In the genomic region with DNA sequence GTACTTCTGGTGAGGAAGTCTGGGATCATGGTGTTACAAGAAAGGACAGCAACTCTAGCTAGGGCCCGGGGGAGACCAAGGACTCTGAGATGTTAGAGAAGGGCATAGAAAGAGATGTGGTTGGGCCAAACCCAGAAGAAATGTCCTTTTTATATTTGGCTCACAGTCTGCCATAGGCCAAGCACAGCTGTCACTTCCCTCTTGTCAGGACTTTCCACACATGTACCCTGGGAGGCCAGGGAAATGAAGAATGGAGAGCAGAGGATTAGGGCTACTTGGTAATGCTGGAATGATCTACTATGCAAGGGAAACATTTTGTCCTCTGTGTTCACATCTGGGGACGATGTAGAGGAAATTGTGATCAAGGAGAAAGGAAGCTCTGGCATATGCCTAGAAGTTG, we compare ENCODE assay signal across 32 cellular contexts. TPM values are rescaled to one million over a fixed set of nuclear protein-coding genes. Genes with fewer than 3 reads are reported as not detected.
"Had no signal": no experiment of that assay in that cellular context is flagged by ENCODE, and none has a peak within 500 bp of the region (broad histone marks: within the 10 kb centered on the region; RNA-seq: fewer than 3 reads in every experiment).

No MANE protein-coding gene starts in this region.

- FAIRE-seq: islet of Langerhans, kidney, pancreas, small intestine had no signal

- H3K36me3 Mint-ChIP-seq: immature natural killer cell; mesothelial cell of epicardium; naive thymus-derived CD4-positive, alpha-beta T cell; natural killer cell treated with Interleukin-12 subunit alpha and Interleukin-12 subunit beta and Interleukin-15 and Interleukin-18, amount 100 ng/mL, for 72 hours; stimulated activated memory B cell treated with anti-CD40 and anti-IgM and Interleukin-4, amounts not matched to agents 10 μg/mL and 1 μg/mL and 100 μg/mL, for 72 hours had no signal

- H3K9me3 Mint-ChIP-seq: immature natural killer cell; mesothelial cell of epicardium; natural killer cell treated with Interleukin-12 subunit alpha and Interleukin-12 subunit beta and Interleukin-15 and Interleukin-18, amount 100 ng/mL, for 72 hours; stimulated activated memory B cell treated with anti-CD40 and anti-IgM and Interleukin-4, amounts not matched to agents 10 μg/mL and 1 μg/mL and 100 μg/mL, for 72 hours; stimulated activated naive CD8-positive, alpha-beta T cell treated with anti-CD3 and anti-CD28 coated beads, Interleukin-15, amount 100 ng/mL, for 72 hours had no signal

- H3K4me1 ChIP-seq: left lung, pancreas, prostate gland, testis, thyroid gland, transverse colon, upper lobe of left lung, vagina had no signal

- H3K4me1 Mint-ChIP-seq: mesothelial cell of epicardium had no signal

- ATAC-seq: left colon; left lung; naive thymus-derived CD4-positive, alpha-beta T cell; natural killer cell treated with Interleukin-12 subunit alpha and Interleukin-12 subunit beta and Interleukin-15 and Interleukin-18, amount 100 ng/mL, for 72 hours; pancreas; right cardiac atrium; sciatic nerve; stimulated activated memory B cell treated with anti-CD40 and anti-IgM and Interleukin-4, amounts not matched to agents 10 μg/mL and 1 μg/mL and 100 μg/mL, for 72 hours; stimulated activated naive CD8-positive, alpha-beta T cell treated with anti-CD3 and anti-CD28 coated beads, Interleukin-15, amount 100 ng/mL, for 72 hours had no signal

- H3K27me3 Mint-ChIP-seq: stimulated activated memory B cell treated with anti-CD40 and anti-IgM and Interleukin-4, amounts not matched to agents 10 μg/mL and 1 μg/mL and 100 μg/mL, for 72 hours; stimulated activated naive CD8-positive, alpha-beta T cell treated with anti-CD3 and anti-CD28 coated beads, Interleukin-15, amount 100 ng/mL, for 72 hours had no signal

- H3K36me3 ChIP-seq: left lung, pancreas, prostate gland, spleen, thyroid gland, upper lobe of left lung, vagina had no signal

- H3K4me3 Mint-ChIP-seq: immature natural killer cell; mesothelial cell of epicardium; naive thymus-derived CD4-positive, alpha-beta T cell; natural killer cell treated with Interleukin-12 subunit alpha and Interleukin-12 subunit beta and Interleukin-15 and Interleukin-18, amount 100 ng/mL, for 72 hours; stimulated activated memory B cell treated with anti-CD40 and anti-IgM and Interleukin-4, amounts not matched to agents 10 μg/mL and 1 μg/mL and 100 μg/mL, for 72 hours; stimulated activated naive CD8-positive, alpha-beta T cell treated with anti-CD3 and anti-CD28 coated beads, Interleukin-15, amount 100 ng/mL, for 72 hours had no signal

- H3K9me3 ChIP-seq: left lung, pancreas, prostate gland, spleen, testis, thyroid gland, transverse colon, upper lobe of left lung, vagina had no signal

- H3K27ac Mint-ChIP-seq: immature natural killer cell; mesothelial cell of epicardium; natural killer cell treated with Interleukin-12 subunit alpha and Interleukin-12 subunit beta and Interleukin-15 and Interleukin-18, amount 100 ng/mL, for 72 hours; stimulated activated memory B cell treated with anti-CD40 and anti-IgM and Interleukin-4, amounts not matched to agents 10 μg/mL and 1 μg/mL and 100 μg/mL, for 72 hours had no signal

- H3K27ac ChIP-seq: left lung, pancreas, prostate gland, spleen, testis, thyroid gland, transverse colon, upper lobe of left lung, vagina had no signal

- DNase-seq: hypothalamus; immature natural killer cell; kidney; left colon; left lung; naive thymus-derived CD4-positive, alpha-beta T cell; nucleus accumbens; pancreas; posterior cingulate gyrus; retina; right cardiac atrium; small intestine; spleen; stimulated activated CD4-positive, alpha-beta T cell treated with anti-CD3 and anti-CD28 coated beads, Interleukin-4, amount 100 ng/mL, for 24 hours; stimulated activated naive CD4-positive, alpha-beta T cell treated with Interleukin-2 at 50 U/mL for 16 hours; stimulated activated naive CD8-positive, alpha-beta T cell treated with anti-CD3 and anti-CD28 coated beads, Interleukin-15, amount 100 ng/mL, for 72 hours; substantia nigra; testis; thyroid gland; transverse colon; upper lobe of left lung had no signal

- H3K27me3 ChIP-seq: pancreas, spleen, testis, thyroid gland, transverse colon, upper lobe of left lung, vagina had no signal

- H3K4me3 ChIP-seq: left lung, lung, pancreas, prostate gland, spleen, testis, thyroid gland, transverse colon, upper lobe of left lung, vagina had no signal

RNA-seq across cellular contexts. Expression of a gene that starts 9.2 kb away (rescaled TPM):
- total RNA-seq: osteoblast, thyroid gland had no signal
- polyA plus RNA-seq: immature natural killer cell, neural cell had no signal

RNA-seq across cellular contexts. Expression of a gene that starts 24.4 kb away (rescaled TPM):
- total RNA-seq: kidney, left lung, lung, mononuclear cell, osteoblast, pancreas, prostate gland, right cardiac atrium, sciatic nerve, spleen, thyroid gland, upper lobe of left lung, vagina had no signal
- polyA plus RNA-seq: immature natural killer cell; lung; naive thymus-derived CD4-positive, alpha-beta T cell; right cardiac atrium had no signal
